ENCODE assay signal across 12 cellular contexts in the genomic region with DNA sequence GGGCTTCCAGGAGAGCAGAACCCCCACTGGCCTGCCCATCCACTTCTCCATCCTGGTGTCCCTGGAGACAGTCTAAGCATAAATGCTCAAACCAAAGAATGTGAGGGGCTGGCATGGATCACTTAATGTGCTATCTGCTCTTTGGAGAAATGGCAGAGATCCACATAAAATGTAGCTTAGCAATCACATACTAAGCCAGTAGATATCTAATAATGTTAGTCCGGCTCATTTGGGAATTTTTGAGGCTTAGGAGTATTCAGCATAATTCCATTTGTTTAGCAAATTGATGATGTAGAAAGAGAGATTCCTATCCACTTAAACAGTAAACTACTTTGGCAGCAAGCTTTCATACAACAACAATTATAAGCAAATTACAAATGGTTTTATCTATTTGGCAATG.
DNase-seq lines count a peak whose midpoint lies in the region; ATAC-seq and TF ChIP-seq lines count a peak whose summit lies in the region.
"Had no signal": no experiment of that assay in that cellular context is flagged by ENCODE, and none has a peak within 500 bp of the region (broad histone marks: within the 10 kb centered on the region; RNA-seq: fewer than 3 reads in every experiment).

No MANE protein-coding gene starts in this region.

- TF ChIP-seq POLR2A in esophagus squamous epithelium (IDR thresholded peaks at IDR 0.05), result no peak
- TF ChIP-seq POLR2A in GM18505 (IDR thresholded peaks at IDR 0.05; ENCODE audit: borderline replicate concordance, extremely low read depth, insufficient read depth, insufficient read length), result no peak

- peaks cover 0 to 6% (median 0%) of the 10 kb centered on the region in 3 donors for H3K4me1 ChIP-seq in esophagus squamous epithelium
- peaks cover 8 to 34% of the 10 kb centered on the region in 2 donors for H3K4me1 ChIP-seq in muscle layer of duodenum (ENCODE audit: control insufficient read depth in 1 of 2, insufficient read depth in 2 of 2, low read length in 2 of 2)
- H3K4me1 ChIP-seq in urinary bladder (ENCODE audit: insufficient read depth), result no peaks in the 10 kb centered on the region

- H3K36me3 ChIP-seq in esophagus squamous epithelium, result no peaks in the 10 kb centered on the region
- no peaks in the 10 kb centered on the region for H3K36me3 ChIP-seq in muscle layer of duodenum (ENCODE audit: control insufficient read depth in 1 of 2, insufficient read depth in 2 of 2, low read length in 2 of 2)
- H3K36me3 ChIP-seq in urinary bladder (ENCODE audit: insufficient read depth), result no peaks in the 10 kb centered on the region

- ATAC-seq in SK-N-SH treated with all-trans-retinoic acid at 6 μM for 48 hours, result peak; percentile 72
- ATAC-seq in HG03521 (IDR thresholded peaks at IDR 0.05; ENCODE audit: unreplicated experiment), result no peak
- ATAC-seq in GM18505 (IDR thresholded peaks at IDR 0.05; ENCODE audit: unreplicated experiment), result no peak

- TF ChIP-seq CTCF in esophagus squamous epithelium (IDR thresholded peaks at IDR 0.05), result no peak

- intact Hi-C loops in esophagus squamous epithelium (cut with DNase I), result no loop called here

- H3K27me3 ChIP-seq in esophagus squamous epithelium (peaks cover 0 to 13% (median 0%) of the 10 kb centered on the region in 4 donors), muscle layer of duodenum (ENCODE audit: low read depth, low read length) (no peaks in the 10 kb centered on the region)

- DNase-seq in esophagus squamous epithelium (lab: John Stamatoyannopoulos, UW), result no peak
- no peak for DNase-seq in 8988T
- DNase-seq in NCI-H2227 treated with DMSO at 0.1 percent for 48 hours (lab: John Stamatoyannopoulos, UW), result no peak
- DNase-seq: activated CD4-positive, CD25-positive, alpha-beta regulatory T cell treated with anti-CD3 and anti-CD28 coated beads, Interleukin-2, amount 50 U/mL, for 72 hours; activated T-cell treated with anti-CD3 and anti-CD28 coated beads, Interleukin-2, amount 50 U/mL, for 1 hour; Calu3; substantia nigra had no signal

- 73 to 89% methylated on average over 1 of the region's 1 CpG for WGBS in esophagus squamous epithelium, 2 donors
- WGBS in urinary bladder, result 43% methylated on average over 1 of the region's 1 CpG

- peak overlapping the region; percentile 11 to 76 (median 39) for H3K27ac ChIP-seq in esophagus squamous epithelium
- peak overlapping the region; percentile 85 for H3K27ac ChIP-seq in muscle layer of duodenum (ENCODE audit: low read length)
- H3K27ac ChIP-seq in urinary bladder (ENCODE audit: low read depth), result peak overlapping the region; percentile 38

- H3K4me3 ChIP-seq in esophagus squamous epithelium, result no peak overlapping the region
- H3K4me3 ChIP-seq in muscle layer of duodenum (ENCODE audit: low read depth in 1 of 2, low read length in 2 of 2), result peak overlapping the region in 1 of 2 donors; percentile 26
- H3K4me3 ChIP-seq in urinary bladder (ENCODE audit: low read depth, low read length), result no peak overlapping the region

- H3K9me3 ChIP-seq in esophagus squamous epithelium (no peaks in the 10 kb centered on the region), muscle layer of duodenum (ENCODE audit: control insufficient read depth in 1 of 2, low read length in 2 of 2) (no peaks in the 10 kb centered on the region)

TF ChIP-seq in SK-N-SH treated with all-trans-retinoic acid at 6 μM for 48 hours, 23 proteins besides CTCF, POLR2A, EP300 and RAD21 (continues in another document):
- TF ChIP-seq ZFP30 (CRISPR knock-in tag; IDR thresholded peaks at IDR 0.05) (no peak), CSDC2 (CRISPR knock-in tag; IDR thresholded peaks at IDR 0.05) (no peak), ESRRG (CRISPR knock-in tag; IDR thresholded peaks at IDR 0.05) (no peak), OSR1 (CRISPR knock-in tag; IDR thresholded peaks at IDR 0.05) (no peak), ZNF8 (CRISPR knock-in tag; IDR thresholded peaks at IDR 0.05) (no peak), ZNF565 (CRISPR knock-in tag; conservative IDR thresholded peaks at IDR 0.05; ENCODE audit: low read depth) (no peak), ZFP3 (CRISPR knock-in tag; IDR thresholded peaks at IDR 0.05) (peak; percentile 15; the same call in 1 of the 2 replicates), PPARA (CRISPR knock-in tag; IDR thresholded peaks at IDR 0.05; ENCODE audit: borderline replicate concordance) (no peak), ISL1 (CRISPR knock-in tag; IDR thresholded peaks at IDR 0.05) (peak; percentile 92), ZC3H10 (CRISPR knock-in tag; IDR thresholded peaks at IDR 0.05) (0 out of 2 replicates have a peak, but pooled peaks have one; percentile 21), GLIS3 (CRISPR knock-in tag; IDR thresholded peaks at IDR 0.05) (no peak), SNAI2 (CRISPR knock-in tag; IDR thresholded peaks at IDR 0.05) (no peak), TOX (CRISPR knock-in tag; IDR thresholded peaks at IDR 0.05; ENCODE audit: borderline replicate concordance) (no peak), RARB (CRISPR knock-in tag; IDR thresholded peaks at IDR 0.05) (no peak)
- TF ChIP-seq, protein P1, sequence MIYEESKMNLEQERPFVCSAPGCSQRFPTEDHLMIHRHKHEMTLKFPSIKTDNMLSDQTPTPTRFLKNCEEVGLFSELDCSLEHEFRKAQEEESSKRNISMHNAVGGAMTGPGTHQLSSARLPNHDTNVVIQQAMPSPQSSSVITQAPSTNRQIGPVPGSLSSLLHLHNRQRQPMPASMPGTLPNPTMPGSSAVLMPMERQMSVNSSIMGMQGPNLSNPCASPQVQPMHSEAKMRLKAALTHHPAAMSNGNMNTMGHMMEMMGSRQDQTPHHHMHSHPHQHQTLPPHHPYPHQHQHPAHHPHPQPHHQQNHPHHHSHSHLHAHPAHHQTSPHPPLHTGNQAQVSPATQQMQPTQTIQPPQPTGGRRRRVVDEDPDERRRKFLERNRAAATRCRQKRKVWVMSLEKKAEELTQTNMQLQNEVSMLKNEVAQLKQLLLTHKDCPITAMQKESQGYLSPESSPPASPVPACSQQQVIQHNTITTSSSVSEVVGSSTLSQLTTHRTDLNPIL (CRISPR knock-in tag; IDR thresholded peaks at IDR 0.05; ENCODE audit: low read depth), result peak; percentile 82
- TF ChIP-seq, protein P2, sequence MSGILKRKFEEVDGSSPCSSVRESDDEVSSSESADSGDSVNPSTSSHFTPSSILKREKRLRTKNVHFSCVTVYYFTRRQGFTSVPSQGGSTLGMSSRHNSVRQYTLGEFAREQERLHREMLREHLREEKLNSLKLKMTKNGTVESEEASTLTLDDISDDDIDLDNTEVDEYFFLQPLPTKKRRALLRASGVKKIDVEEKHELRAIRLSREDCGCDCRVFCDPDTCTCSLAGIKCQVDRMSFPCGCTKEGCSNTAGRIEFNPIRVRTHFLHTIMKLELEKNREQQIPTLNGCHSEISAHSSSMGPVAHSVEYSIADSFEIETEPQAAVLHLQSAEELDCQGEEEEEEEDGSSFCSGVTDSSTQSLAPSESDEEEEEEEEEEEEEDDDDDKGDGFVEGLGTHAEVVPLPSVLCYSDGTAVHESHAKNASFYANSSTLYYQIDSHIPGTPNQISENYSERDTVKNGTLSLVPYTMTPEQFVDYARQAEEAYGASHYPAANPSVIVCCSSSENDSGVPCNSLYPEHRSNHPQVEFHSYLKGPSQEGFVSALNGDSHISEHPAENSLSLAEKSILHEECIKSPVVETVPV (CRISPR knock-in tag; IDR thresholded peaks at IDR 0.05), result no peak
- TF ChIP-seq, protein P3, sequence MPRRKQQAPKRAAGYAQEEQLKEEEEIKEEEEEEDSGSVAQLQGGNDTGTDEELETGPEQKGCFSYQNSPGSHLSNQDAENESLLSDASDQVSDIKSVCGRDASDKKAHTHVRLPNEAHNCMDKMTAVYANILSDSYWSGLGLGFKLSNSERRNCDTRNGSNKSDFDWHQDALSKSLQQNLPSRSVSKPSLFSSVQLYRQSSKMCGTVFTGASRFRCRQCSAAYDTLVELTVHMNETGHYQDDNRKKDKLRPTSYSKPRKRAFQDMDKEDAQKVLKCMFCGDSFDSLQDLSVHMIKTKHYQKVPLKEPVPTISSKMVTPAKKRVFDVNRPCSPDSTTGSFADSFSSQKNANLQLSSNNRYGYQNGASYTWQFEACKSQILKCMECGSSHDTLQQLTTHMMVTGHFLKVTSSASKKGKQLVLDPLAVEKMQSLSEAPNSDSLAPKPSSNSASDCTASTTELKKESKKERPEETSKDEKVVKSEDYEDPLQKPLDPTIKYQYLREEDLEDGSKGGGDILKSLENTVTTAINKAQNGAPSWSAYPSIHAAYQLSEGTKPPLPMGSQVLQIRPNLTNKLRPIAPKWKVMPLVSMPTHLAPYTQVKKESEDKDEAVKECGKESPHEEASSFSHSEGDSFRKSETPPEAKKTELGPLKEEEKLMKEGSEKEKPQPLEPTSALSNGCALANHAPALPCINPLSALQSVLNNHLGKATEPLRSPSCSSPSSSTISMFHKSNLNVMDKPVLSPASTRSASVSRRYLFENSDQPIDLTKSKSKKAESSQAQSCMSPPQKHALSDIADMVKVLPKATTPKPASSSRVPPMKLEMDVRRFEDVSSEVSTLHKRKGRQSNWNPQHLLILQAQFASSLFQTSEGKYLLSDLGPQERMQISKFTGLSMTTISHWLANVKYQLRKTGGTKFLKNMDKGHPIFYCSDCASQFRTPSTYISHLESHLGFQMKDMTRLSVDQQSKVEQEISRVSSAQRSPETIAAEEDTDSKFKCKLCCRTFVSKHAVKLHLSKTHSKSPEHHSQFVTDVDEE (CRISPR knock-in tag; IDR thresholded peaks at IDR 0.05), result 0 out of 2 replicates have a peak, but pooled peaks have one; percentile 31
- TF ChIP-seq, protein P4, sequence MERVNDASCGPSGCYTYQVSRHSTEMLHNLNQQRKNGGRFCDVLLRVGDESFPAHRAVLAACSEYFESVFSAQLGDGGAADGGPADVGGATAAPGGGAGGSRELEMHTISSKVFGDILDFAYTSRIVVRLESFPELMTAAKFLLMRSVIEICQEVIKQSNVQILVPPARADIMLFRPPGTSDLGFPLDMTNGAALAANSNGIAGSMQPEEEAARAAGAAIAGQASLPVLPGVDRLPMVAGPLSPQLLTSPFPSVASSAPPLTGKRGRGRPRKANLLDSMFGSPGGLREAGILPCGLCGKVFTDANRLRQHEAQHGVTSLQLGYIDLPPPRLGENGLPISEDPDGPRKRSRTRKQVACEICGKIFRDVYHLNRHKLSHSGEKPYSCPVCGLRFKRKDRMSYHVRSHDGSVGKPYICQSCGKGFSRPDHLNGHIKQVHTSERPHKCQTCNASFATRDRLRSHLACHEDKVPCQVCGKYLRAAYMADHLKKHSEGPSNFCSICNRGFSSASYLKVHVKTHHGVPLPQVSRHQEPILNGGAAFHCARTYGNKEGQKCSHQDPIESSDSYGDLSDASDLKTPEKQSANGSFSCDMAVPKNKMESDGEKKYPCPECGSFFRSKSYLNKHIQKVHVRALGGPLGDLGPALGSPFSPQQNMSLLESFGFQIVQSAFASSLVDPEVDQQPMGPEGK (CRISPR knock-in tag; IDR thresholded peaks at IDR 0.05; ENCODE audit: borderline replicate concordance), result no peak
